Comparison of ENCODE assay signal across 20 cellular contexts in genomic region chr2:30214064-30214463, GRCh38. TPM values are rescaled to one million over a fixed set of nuclear protein-coding genes. Genes with fewer than 3 reads are reported as not detected.
DNase-seq lines count a peak whose midpoint lies in the region; ATAC-seq and TF ChIP-seq lines count a peak whose summit lies in the region.
"Had no signal": no experiment of that assay in that cellular context is flagged by ENCODE, and none has a peak within 500 bp of the region (broad histone marks: within the 10 kb centered on the region; RNA-seq: fewer than 3 reads in every experiment).

No MANE protein-coding gene starts in this region.

- intact Hi-C loops in Right ventricle myocardium inferior (cut with DNase I) = loop anchor here (5.0 kb wide), 2 partner anchors 198 to 478 kb away; no protein-coding TSS in a partner anchor
- intact Hi-C loops in heart right ventricle (cut with DNase I) = loop anchor here in 1 of 10 donors (10.0 kb wide), 1 partner anchor 261 kb away; no protein-coding TSS in a partner anchor
- intact Hi-C loops in left ventricle myocardium superior (cut with micrococcal nuclease) = no loop called here

- H3K9ac ChIP-seq in SK-N-MC (ENCODE audit: insufficient read length) = no peak overlapping the region

- H3K4me1 ChIP-seq in right atrium auricular region (no peaks in the 10 kb centered on the region), heart right ventricle (peaks cover 3 to 43% (median 27%) of the 10 kb centered on the region in 9 donors)
- H3K4me1 ChIP-seq: A549, HAP-1 had no signal

- H3K9me3 ChIP-seq in right atrium auricular region (no peaks in the 10 kb centered on the region), SK-N-MC (ENCODE audit: low read depth, low read length) (no peaks in the 10 kb centered on the region), heart right ventricle (no peaks in the 10 kb centered on the region)
- H3K9me3 ChIP-seq: A549, HAP-1 had no signal

- H3K27me3 ChIP-seq in right atrium auricular region (no peaks in the 10 kb centered on the region), heart right ventricle (no peaks in the 10 kb centered on the region)

- TF ChIP-seq CTCF in right atrium auricular region (IDR thresholded peaks at IDR 0.05) (no peak), heart right ventricle (IDR thresholded peaks at IDR 0.05) (no peak)

- DNase-seq in Right ventricle myocardium inferior (ENCODE audit: missing footprints) (no peak), right atrium auricular region (ENCODE audit: low spot score) (no peak), SK-N-MC (ENCODE audit: low read depth, low spot score) (no peak), heart right ventricle (no peak), left ventricle myocardium superior (no peak), cerebellum (ENCODE audit: low spot score) (no peak)
- DNase-seq: 8988T; C1 segment of cervical spinal cord; Calu3; CD4-positive, alpha-beta memory T cell; COR-L47; DMS53; DMS79 treated with DMSO at 0.1 percent for 48 hours; GF-D8; GOT3; HFFc6 had no signal

- H3K27ac ChIP-seq in right atrium auricular region (no peak overlapping the region), SK-N-MC (peak overlapping the region; percentile 66), heart right ventricle (peak overlapping the region in 8 of 10 donors; percentile 9 to 74 (median 50))
- H3K27ac ChIP-seq: A549 had no signal

- WGBS in heart right ventricle, 2 donors = 47 to 70% methylated on average over 6 of the region's 6 CpGs

- H3K4me3 ChIP-seq in right atrium auricular region (no peak overlapping the region), SK-N-MC (no peak overlapping the region), heart right ventricle (no peak overlapping the region)
- H3K4me3 ChIP-seq: A549, HAP-1 had no signal

- ATAC-seq in Right ventricle myocardium inferior (peak; percentile 83), heart right ventricle (peak; percentile 65 to 90 (median 82)), left ventricle myocardium superior (peak; percentile 90), GM18907 (IDR thresholded peaks at IDR 0.05; ENCODE audit: unreplicated experiment) (no peak)
- ATAC-seq: A549 had no signal

- H3K36me3 ChIP-seq in right atrium auricular region (no peaks in the 10 kb centered on the region), SK-N-MC (ENCODE audit: insufficient read depth, low read length) (no peaks in the 10 kb centered on the region), heart right ventricle (no peaks in the 10 kb centered on the region)
- H3K36me3 ChIP-seq: HAP-1 had no signal

RNA-seq across cellular contexts. Expression of gene LBH, which starts 17.3 kb away (rescaled TPM):
- total RNA-seq in Right ventricle myocardium inferior = 133 TPM
- 10 to 100 TPM; 18.9 to 54.6 TPM for total RNA-seq in right atrium auricular region
- total RNA-seq in heart right ventricle = 100 to 1,000 TPM; 110 to 204 (median 156) TPM
- 10 to 100 TPM; 35.9 to 84.8 TPM for polyA plus RNA-seq in heart right ventricle
- 129 TPM for total RNA-seq in left ventricle myocardium superior
- 71.4 TPM for total RNA-seq in cerebellum
- total RNA-seq: G401 had no signal

Comparison
In these comparisons a context has a peak if more than half of its experiments do, and no peak if none do; other contexts are left out.
1. H3K27ac ChIP-seq: peak in SK-N-MC (single experiment) and heart right ventricle (8 of 10); none in right atrium auricular region (0 of 2).